In the genomic region with DNA sequence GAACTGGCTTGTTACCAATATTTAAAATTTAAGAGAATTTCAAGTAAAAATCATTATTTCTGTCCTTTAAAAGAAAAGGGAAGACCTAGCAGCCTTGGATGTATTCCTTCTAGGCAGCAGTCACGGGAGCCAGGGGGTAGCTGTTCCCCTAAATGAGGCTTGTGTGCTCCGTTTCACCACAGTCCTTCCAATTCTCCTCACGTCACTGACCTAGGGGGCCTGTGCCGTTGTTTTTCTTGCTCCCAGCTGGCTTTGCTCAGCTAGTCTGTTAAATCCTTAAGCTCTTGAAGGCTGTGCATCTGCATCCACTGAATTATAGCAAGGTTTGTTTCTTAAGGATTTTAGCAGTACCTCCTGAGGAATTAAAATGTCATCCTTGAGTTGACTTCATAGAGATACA, we compare ENCODE assay signal across 22 cellular contexts. TPM values are rescaled to one million over a fixed set of nuclear protein-coding genes. Genes with fewer than 3 reads are reported as not detected.
A peak's percentile ranks its signal among the peaks of the same experiment; 100 is the strongest.
DNase-seq lines count a peak whose midpoint lies in the region; ATAC-seq and TF ChIP-seq lines count a peak whose summit lies in the region.
"Had no signal": no experiment of that assay in that cellular context is flagged by ENCODE, and none has a peak within 500 bp of the region (broad histone marks: within the 10 kb centered on the region; RNA-seq: fewer than 3 reads in every experiment).

No MANE protein-coding gene starts in this region.

- no peaks in the 10 kb centered on the region for H3K9me3 Mint-ChIP-seq in neural progenitor cell
- no peaks in the 10 kb centered on the region for H3K9me3 Mint-ChIP-seq in CD4-positive, alpha-beta T cell

- no peaks in the 10 kb centered on the region for H3K27me3 ChIP-seq in heart left ventricle
- no peaks in the 10 kb centered on the region for H3K27me3 ChIP-seq in neural progenitor cell
- H3K27me3 ChIP-seq in CD4-positive, alpha-beta T cell (ENCODE audit: control insufficient read depth, insufficient read depth, low read length) = no peaks in the 10 kb centered on the region

- peak overlapping the region; percentile 6 for H3K4me2 ChIP-seq in neural progenitor cell

- TF ChIP-seq POLR2A in heart left ventricle (IDR thresholded peaks at IDR 0.05) = no peak

- no peaks in the 10 kb centered on the region for H3K4me1 ChIP-seq in heart left ventricle
- H3K4me1 ChIP-seq in neural progenitor cell = peaks cover 6% of the 10 kb centered on the region

- peaks cover 7% of the 10 kb centered on the region for H3K4me1 Mint-ChIP-seq in neural progenitor cell
- no peaks in the 10 kb centered on the region for H3K4me1 Mint-ChIP-seq in CD4-positive, alpha-beta T cell (ENCODE audit: low read depth)

- ATAC-seq in left ventricle myocardium superior = peak; percentile 37
- ATAC-seq in heart left ventricle = no peak
- ATAC-seq in CD4-positive, alpha-beta T cell (ENCODE audit: poor library complexity) = no peak
- ATAC-seq: HCT116, K562 had no signal

- H4K20me1 ChIP-seq in neural progenitor cell (ENCODE audit: low read depth) = peaks cover 48% of the 10 kb centered on the region

- DNase-seq in left ventricle myocardium superior (no peak), heart left ventricle (no peak), neural progenitor cell (ENCODE audit: low spot score) (peak; percentile 34), cerebellar cortex (ENCODE audit: low spot score) (no peak), inferior parietal cortex (ENCODE audit: extremely low spot score) (no peak)
- no peak for DNase-seq in activated CD4-positive, alpha-beta T cell treated with anti-CD3 and anti-CD28 coated beads, Interleukin-2, amount 50 U/mL, for 1 hour
- no peak for DNase-seq in CD4-positive, alpha-beta T cell
- DNase-seq: 8988T; CD4-positive, alpha-beta memory T cell; DMS79; GM23248; NCI-H1092 treated with DMSO at 0.1 percent for 48 hours; NCI-H146; NCI-H2029 treated with DMSO at 0.1 percent for 48 hours; NCI-H2171; NCI-H69; SHP77 had no signal

- POLR2A ChIA-PET in CD4-positive, alpha-beta T cell (lab: Charles Lee) = no interaction called here

- H3K36me3 Mint-ChIP-seq in neural progenitor cell = peaks cover 48% of the 10 kb centered on the region
- no peaks in the 10 kb centered on the region for H3K36me3 Mint-ChIP-seq in CD4-positive, alpha-beta T cell (ENCODE audit: low read depth)

- no peak overlapping the region for H3K4me3 Mint-ChIP-seq in neural progenitor cell
- no peak overlapping the region for H3K4me3 Mint-ChIP-seq in CD4-positive, alpha-beta T cell
- H3K4me3 Mint-ChIP-seq: CD4-positive, alpha-beta memory T cell had no signal

- intact Hi-C loops in left ventricle myocardium superior (cut with micrococcal nuclease) = no loop called here
- intact Hi-C loops in heart left ventricle (cut with DNase I) = no loop called here
- intact Hi-C loops in CD4-positive, alpha-beta T cell (cut with DNase I, micrococcal nuclease) = no loop called here

- CTCF ChIA-PET in CD4-positive, alpha-beta T cell (lab: Charles Lee) = no interaction called here

- H3F3A ChIP-seq in neural progenitor cell (ENCODE audit: low read depth) = peaks cover 9% of the 10 kb centered on the region

- H3K36me3 ChIP-seq in heart left ventricle (peaks cover 0 to 10% (median 0%) of the 10 kb centered on the region in 9 donors), neural progenitor cell (peaks cover 25% of the 10 kb centered on the region)

- H2AFZ ChIP-seq in neural progenitor cell (replicated peaks) = no peak overlapping the region
- H2AFZ ChIP-seq: GM23248 had no signal

- H3K4me3 ChIP-seq in heart left ventricle = no peak overlapping the region
- H3K4me3 ChIP-seq in neural progenitor cell = no peak overlapping the region
- H3K4me3 ChIP-seq: GM23248, K562 had no signal

- H3K27ac ChIP-seq in heart left ventricle (peak overlapping the region in 1 of 12 donors; percentile 3), cingulate gyrus (ENCODE audit: low read depth, low read length) (peak overlapping the region; percentile 31), neural progenitor cell (no peak overlapping the region)
- no peak overlapping the region for H3K27ac ChIP-seq in CD4-positive, alpha-beta T cell (ENCODE audit: low read depth, low read length)
- H3K27ac ChIP-seq: GM23248 had no signal

- H3K9me3 ChIP-seq in heart left ventricle (no peaks in the 10 kb centered on the region), neural progenitor cell (ENCODE audit: low read depth) (no peaks in the 10 kb centered on the region)
- no peaks in the 10 kb centered on the region for H3K9me3 ChIP-seq in CD4-positive, alpha-beta T cell (ENCODE audit: control insufficient read depth, low read length)

- TF ChIP-seq CTCF in heart left ventricle (IDR thresholded peaks at IDR 0.05) (no peak), neural progenitor cell (IDR thresholded peaks at IDR 0.05) (no peak)
- TF ChIP-seq CTCF in CD4-positive, alpha-beta T cell (IDR thresholded peaks at IDR 0.05) = no peak

- WGBS in heart left ventricle, 4 donors = 64 to 81% (median 76%) methylated on average over 4 of the region's 4 CpGs

- H3K79me2 ChIP-seq in neural progenitor cell (ENCODE audit: low read depth) = peaks cover 72% of the 10 kb centered on the region

- H3K27me3 Mint-ChIP-seq in neural progenitor cell (ENCODE audit: insufficient read depth, low read depth) = peaks cover 2% of the 10 kb centered on the region
- peaks cover 9% of the 10 kb centered on the region for H3K27me3 Mint-ChIP-seq in CD4-positive, alpha-beta T cell

- no peak overlapping the region for H3K27ac Mint-ChIP-seq in neural progenitor cell
- H3K27ac Mint-ChIP-seq in CD4-positive, alpha-beta T cell = no peak overlapping the region

- H3K9ac ChIP-seq in neural progenitor cell = no peak overlapping the region
- H3K9ac ChIP-seq: GM23248 had no signal

RNA-seq across cellular contexts. Expression of a gene that starts 9.9 kb away (rescaled TPM):
- total RNA-seq in left ventricle myocardium superior (23.0 TPM), heart left ventricle (10 to 100 TPM in 6 of 9 donors, 1 to 10 TPM in 3; 7.1 to 15.1 (median 12.4) TPM), neural progenitor cell (ENCODE audit: low replicate concordance) (72.4 and 107 TPM in 2 replicates)
- 10 to 100 TPM; 10.1 to 14.2 TPM for polyA plus RNA-seq in heart left ventricle
- under 1 TPM; 0.36 to 0.39 TPM for total RNA-seq in CD4-positive, alpha-beta T cell

RNA-seq across cellular contexts. Expression of a gene that starts 49.3 kb away (rescaled TPM):
- 3.4 TPM for total RNA-seq in left ventricle myocardium superior
- 1 to 10 TPM; 1.5 to 5.4 (median 3.0) TPM for total RNA-seq in heart left ventricle
- 1 to 10 TPM in 1 of 2 donors, under 1 TPM in 1; 0.80 to 2.0 TPM for polyA plus RNA-seq in heart left ventricle
- total RNA-seq in neural progenitor cell (ENCODE audit: low replicate concordance) = 9.2 and 16.8 TPM in 2 replicates
- 1 to 10 TPM; 4.5 to 6.5 TPM for total RNA-seq in CD4-positive, alpha-beta T cell

RNA-seq across cellular contexts. Expression of a gene that starts 49.3 kb away (rescaled TPM):
- not detected for total RNA-seq in left ventricle myocardium superior
- not detected for total RNA-seq in heart left ventricle
- polyA plus RNA-seq in heart left ventricle = under 1 TPM in 1 of 2 donors, not detected in 1; 0.11 TPM
- 1.2 and 2.5 TPM in 2 replicates for total RNA-seq in neural progenitor cell (ENCODE audit: low replicate concordance)
- total RNA-seq in CD4-positive, alpha-beta T cell = 1 to 10 TPM; 2.2 to 3.1 TPM
- total RNA-seq: CD4-positive, alpha-beta memory T cell; GM23248; OCI-LY7 had no signal
- polyA plus RNA-seq: BJ; CD4-positive, alpha-beta memory T cell had no signal

RNA-seq across cellular contexts. Expression of a gene that starts 55.1 kb away (rescaled TPM):
- total RNA-seq in left ventricle myocardium superior = 54.8 TPM
- 10 to 100 TPM; 37.4 to 60.6 (median 53.9) TPM for total RNA-seq in heart left ventricle
- polyA plus RNA-seq in heart left ventricle = 10 to 100 TPM; 42.7 to 94.0 TPM
- 198 and 296 TPM in 2 replicates for total RNA-seq in neural progenitor cell (ENCODE audit: low replicate concordance)
- total RNA-seq in CD4-positive, alpha-beta T cell = 100 to 1,000 TPM; 174 to 181 TPM

Comparison
In these comparisons a context has a peak if more than half of its experiments do, and no peak if none do; other contexts are left out.
1. RNA of a gene that starts 9.9 kb away (total RNA-seq): 72.4 to 107 TPM in neural progenitor cell, 23.0 TPM in left ventricle myocardium superior (single experiment) and 7.1 to 15.1 TPM in heart left ventricle; 0.36 to 0.39 TPM in CD4-positive, alpha-beta T cell; every median in the first group is over 4 times any median in the second.